8 cellular contexts compared by ENCODE assay signal in the genomic region with DNA sequence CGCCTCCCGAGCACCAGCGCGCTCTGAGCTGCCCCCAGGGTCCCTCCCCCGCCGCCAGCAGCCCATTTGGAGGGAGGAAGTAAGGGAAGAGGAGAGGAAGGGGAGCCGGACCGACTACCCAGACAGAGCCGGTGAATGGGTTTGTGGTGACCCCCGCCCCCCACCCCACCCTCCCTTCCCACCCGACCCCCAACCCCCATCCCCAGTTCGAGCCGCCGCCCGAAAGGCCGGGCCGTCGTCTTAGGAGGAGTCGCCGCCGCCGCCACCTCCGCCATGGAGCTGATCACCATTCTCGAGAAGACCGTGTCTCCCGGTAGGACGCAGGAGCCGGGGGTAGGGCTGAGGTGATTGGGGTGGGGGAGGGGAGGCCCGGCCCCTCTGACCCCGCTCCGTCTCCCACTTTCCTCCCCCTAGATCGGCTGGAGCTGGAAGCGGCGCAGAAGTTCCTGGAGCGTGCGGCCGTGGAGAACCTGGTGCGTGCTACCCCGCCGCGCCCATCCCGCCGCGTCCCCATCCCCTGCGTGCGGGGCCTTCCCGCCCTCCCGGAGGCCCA.
DNase-seq lines count a peak whose midpoint lies in the region; FAIRE-seq and TF ChIP-seq lines count a peak whose summit lies in the region.

No MANE protein-coding gene starts in this region.

- TF ChIP-seq CTCF in GM20000 (IDR thresholded peaks at IDR 0.05; ENCODE audit: extremely low read depth, missing control alignments): no peak
- no peak for TF ChIP-seq CTCF in RWPE1 (conservative IDR thresholded peaks at IDR 0.05; ENCODE audit: low read depth)
- TF ChIP-seq CTCF in choroid plexus epithelial cell (conservative IDR thresholded peaks at IDR 0.05; ENCODE audit: low read depth, low read length): no peak
- TF ChIP-seq CTCF in D721Med (IDR thresholded peaks at IDR 0.05; ENCODE audit: insufficient read depth, missing control alignments): no peak

- H3K9ac ChIP-seq in mucosa of stomach (ENCODE audit: low read length): peak overlapping the region; percentile 48

- H2AFZ ChIP-seq in ACC112 (ENCODE audit: low read length, unreplicated experiment): no peak overlapping the region

- peak; percentile 71 for DNase-seq in GM20000 (ENCODE audit: low spot score)
- peak; percentile 59 for DNase-seq in RWPE1 (ENCODE audit: low spot score)
- DNase-seq in choroid plexus epithelial cell (ENCODE audit: low read depth): no peak
- DNase-seq in D721Med (ENCODE audit: insufficient read length, low spot score): no peak
- no peak for DNase-seq in NCI-H446 treated with DMSO at 0.1 percent for 48 hours (lab: John Stamatoyannopoulos, UW)
- no peak for DNase-seq in RKO (ENCODE audit: low spot score)

- H3K27ac ChIP-seq in ACC112 (ENCODE audit: low read depth, low read length) (peak overlapping the region; percentile 78), RWPE1 (peak overlapping the region; percentile 98)

- H3K4me1 ChIP-seq in ACC112 (ENCODE audit: control insufficient read depth, insufficient read depth, low read length, unreplicated experiment) (peaks cover 33% of the 10 kb centered on the region), mucosa of stomach (ENCODE audit: control insufficient read depth, insufficient read depth, low read length) (peaks cover 11% of the 10 kb centered on the region)

- peaks cover 37% of the 10 kb centered on the region for H3K36me3 ChIP-seq in ACC112 (ENCODE audit: insufficient read depth, low read length)
- H3K36me3 ChIP-seq in mucosa of stomach (ENCODE audit: control insufficient read depth, insufficient read depth, low read length): peaks cover 12% of the 10 kb centered on the region

- H3K4me3 ChIP-seq in ACC112 (ENCODE audit: low read depth, low read length) (peak overlapping the region; percentile 95), choroid plexus epithelial cell (ENCODE audit: low read depth, low read length) (peak overlapping the region; percentile 87), mucosa of stomach (ENCODE audit: low read length) (no peak overlapping the region)

- H3K27me3 ChIP-seq in ACC112 (ENCODE audit: insufficient read depth, low read length) (no peaks in the 10 kb centered on the region), mucosa of stomach (ENCODE audit: control insufficient read depth, insufficient read depth, low read length) (no peaks in the 10 kb centered on the region)

- H3K9me3 ChIP-seq in mucosa of stomach (ENCODE audit: control insufficient read depth, low read length): no peaks in the 10 kb centered on the region

- H3K79me2 ChIP-seq in ACC112 (ENCODE audit: control insufficient read depth, insufficient read depth, low read length, unreplicated experiment): peaks cover 45% of the 10 kb centered on the region

- CTCF ChIA-PET in RWPE1 (lab: Yijun Ruan, JAX): interaction anchor here (0.6 to 1.2 kb wide), 3 partner anchors 15 to 1846 kb away, joined by 3 to 4 read pairs (median 3); no protein-coding TSS in a partner anchor

- POLR2A ChIA-PET in RWPE1 (lab: Yijun Ruan, JAX; ENCODE audit: low non-redundant PET): no interaction called here

- no peak for FAIRE-seq in D721Med (lab: Jason Lieb, UNC)

Comparison
In these comparisons a context has a peak if more than half of its experiments do, and no peak if none do; other contexts are left out.
1. DNase-seq: peak in GM20000 (single experiment) and RWPE1 (single experiment); none in choroid plexus epithelial cell (single experiment), D721Med (single experiment), NCI-H446 treated with DMSO at 0.1 percent for 48 hours (single experiment) and RKO (single experiment).